In the genomic region with DNA sequence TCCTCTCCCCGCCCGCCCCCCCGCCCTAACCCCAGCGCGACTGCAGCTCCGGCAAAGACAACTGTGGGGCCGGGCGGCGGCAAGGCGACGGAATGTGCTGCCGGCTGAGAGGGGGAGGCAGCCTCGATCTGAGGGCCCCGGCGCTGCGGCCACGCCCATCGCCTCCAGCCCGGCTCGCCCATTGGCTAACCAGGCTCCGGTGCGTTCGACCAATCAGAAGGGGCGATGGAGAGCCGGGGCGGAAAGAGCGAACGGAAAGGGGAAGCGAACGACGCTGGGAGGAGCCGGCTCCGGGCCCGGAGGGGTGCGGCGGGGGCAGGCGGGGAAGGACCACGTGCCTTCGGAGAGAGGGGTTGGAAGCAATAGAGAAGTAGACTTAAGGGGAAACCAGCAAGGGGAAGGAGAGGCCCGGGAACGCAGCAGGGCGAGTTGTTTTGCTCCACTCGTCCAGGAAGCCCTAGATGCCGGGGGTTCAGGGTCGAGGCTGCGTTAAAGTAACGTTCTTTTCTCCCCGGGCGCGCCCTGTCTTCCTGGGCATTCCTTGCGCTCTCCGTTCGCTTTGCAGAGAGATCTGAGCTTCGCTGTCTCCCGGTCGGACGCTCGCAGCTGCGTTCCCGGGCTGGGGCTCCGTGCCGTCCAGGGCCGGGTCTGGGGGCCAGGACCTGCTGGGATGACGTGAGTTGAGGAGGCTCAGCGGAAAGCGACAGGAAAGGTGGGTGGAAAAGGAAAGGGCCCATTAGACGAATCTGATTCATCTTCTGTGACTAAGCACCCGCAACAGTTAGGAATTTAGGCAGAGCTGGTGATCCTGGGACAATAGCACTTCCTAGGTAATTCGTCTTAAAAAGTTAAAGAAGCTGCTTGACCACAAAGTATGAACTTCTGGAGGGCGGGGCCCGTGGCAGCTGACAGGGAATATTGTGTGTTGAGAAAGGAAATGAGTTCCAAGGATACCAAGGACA, we compare ENCODE assay signal across 1 cellular context.
TF ChIP-seq lines count a peak whose summit lies in the region.

A gene with protein sequence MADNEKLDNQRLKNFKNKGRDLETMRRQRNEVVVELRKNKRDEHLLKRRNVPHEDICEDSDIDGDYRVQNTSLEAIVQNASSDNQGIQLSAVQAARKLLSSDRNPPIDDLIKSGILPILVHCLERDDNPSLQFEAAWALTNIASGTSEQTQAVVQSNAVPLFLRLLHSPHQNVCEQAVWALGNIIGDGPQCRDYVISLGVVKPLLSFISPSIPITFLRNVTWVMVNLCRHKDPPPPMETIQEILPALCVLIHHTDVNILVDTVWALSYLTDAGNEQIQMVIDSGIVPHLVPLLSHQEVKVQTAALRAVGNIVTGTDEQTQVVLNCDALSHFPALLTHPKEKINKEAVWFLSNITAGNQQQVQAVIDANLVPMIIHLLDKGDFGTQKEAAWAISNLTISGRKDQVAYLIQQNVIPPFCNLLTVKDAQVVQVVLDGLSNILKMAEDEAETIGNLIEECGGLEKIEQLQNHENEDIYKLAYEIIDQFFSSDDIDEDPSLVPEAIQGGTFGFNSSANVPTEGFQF (minus strand): TSS at position 130 of the 962 bp plus-strand sequence. CDS start 289 bp downstream, outside the sequence.

TF ChIP-seq in SK-N-SH, 30 proteins besides CTCF, POLR2A, EP300 and RAD21 (continued from another document):
- peak; percentile 74 for TF ChIP-seq POLR2AphosphoS5 (IDR thresholded peaks at IDR 0.05; ENCODE audit: low read depth, low read length)
- TF ChIP-seq RCOR1 (IDR thresholded peaks at IDR 0.05; ENCODE audit: low read length) = no peak; the same call in 1 of the 2 replicates
- TF ChIP-seq, protein P1, sequence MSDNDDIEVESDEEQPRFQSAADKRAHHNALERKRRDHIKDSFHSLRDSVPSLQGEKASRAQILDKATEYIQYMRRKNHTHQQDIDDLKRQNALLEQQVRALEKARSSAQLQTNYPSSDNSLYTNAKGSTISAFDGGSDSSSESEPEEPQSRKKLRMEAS (IDR thresholded peaks at IDR 0.05; ENCODE audit: low read depth) = peak; percentile 99
- TF ChIP-seq, protein P2, sequence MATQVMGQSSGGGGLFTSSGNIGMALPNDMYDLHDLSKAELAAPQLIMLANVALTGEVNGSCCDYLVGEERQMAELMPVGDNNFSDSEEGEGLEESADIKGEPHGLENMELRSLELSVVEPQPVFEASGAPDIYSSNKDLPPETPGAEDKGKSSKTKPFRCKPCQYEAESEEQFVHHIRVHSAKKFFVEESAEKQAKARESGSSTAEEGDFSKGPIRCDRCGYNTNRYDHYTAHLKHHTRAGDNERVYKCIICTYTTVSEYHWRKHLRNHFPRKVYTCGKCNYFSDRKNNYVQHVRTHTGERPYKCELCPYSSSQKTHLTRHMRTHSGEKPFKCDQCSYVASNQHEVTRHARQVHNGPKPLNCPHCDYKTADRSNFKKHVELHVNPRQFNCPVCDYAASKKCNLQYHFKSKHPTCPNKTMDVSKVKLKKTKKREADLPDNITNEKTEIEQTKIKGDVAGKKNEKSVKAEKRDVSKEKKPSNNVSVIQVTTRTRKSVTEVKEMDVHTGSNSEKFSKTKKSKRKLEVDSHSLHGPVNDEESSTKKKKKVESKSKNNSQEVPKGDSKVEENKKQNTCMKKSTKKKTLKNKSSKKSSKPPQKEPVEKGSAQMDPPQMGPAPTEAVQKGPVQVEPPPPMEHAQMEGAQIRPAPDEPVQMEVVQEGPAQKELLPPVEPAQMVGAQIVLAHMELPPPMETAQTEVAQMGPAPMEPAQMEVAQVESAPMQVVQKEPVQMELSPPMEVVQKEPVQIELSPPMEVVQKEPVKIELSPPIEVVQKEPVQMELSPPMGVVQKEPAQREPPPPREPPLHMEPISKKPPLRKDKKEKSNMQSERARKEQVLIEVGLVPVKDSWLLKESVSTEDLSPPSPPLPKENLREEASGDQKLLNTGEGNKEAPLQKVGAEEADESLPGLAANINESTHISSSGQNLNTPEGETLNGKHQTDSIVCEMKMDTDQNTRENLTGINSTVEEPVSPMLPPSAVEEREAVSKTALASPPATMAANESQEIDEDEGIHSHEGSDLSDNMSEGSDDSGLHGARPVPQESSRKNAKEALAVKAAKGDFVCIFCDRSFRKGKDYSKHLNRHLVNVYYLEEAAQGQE (IDR thresholded peaks at IDR 0.05; ENCODE audit: low read depth, low read length) = no peak; the same call in 1 of the 2 replicates
- peak; percentile 43; the same call in 1 of the 2 replicates for TF ChIP-seq JUND (IDR thresholded peaks at IDR 0.05)
- TF ChIP-seq, protein P3, sequence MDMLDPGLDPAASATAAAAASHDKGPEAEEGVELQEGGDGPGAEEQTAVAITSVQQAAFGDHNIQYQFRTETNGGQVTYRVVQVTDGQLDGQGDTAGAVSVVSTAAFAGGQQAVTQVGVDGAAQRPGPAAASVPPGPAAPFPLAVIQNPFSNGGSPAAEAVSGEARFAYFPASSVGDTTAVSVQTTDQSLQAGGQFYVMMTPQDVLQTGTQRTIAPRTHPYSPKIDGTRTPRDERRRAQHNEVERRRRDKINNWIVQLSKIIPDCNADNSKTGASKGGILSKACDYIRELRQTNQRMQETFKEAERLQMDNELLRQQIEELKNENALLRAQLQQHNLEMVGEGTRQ (IDR thresholded peaks at IDR 0.05; ENCODE audit: borderline replicate concordance, low read depth, low read length) = 0 out of 2 replicates have a peak, but pooled peaks have one; percentile 30
- TF ChIP-seq, protein P4, sequence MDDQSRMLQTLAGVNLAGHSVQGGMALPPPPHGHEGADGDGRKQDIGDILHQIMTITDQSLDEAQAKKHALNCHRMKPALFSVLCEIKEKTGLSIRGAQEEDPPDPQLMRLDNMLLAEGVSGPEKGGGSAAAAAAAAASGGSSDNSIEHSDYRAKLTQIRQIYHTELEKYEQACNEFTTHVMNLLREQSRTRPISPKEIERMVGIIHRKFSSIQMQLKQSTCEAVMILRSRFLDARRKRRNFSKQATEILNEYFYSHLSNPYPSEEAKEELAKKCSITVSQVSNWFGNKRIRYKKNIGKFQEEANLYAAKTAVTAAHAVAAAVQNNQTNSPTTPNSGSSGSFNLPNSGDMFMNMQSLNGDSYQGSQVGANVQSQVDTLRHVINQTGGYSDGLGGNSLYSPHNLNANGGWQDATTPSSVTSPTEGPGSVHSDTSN (IDR thresholded peaks at IDR 0.05) = peak; percentile 45
- no peak for TF ChIP-seq FOXJ3 (CRISPR knock-in tag; IDR thresholded peaks at IDR 0.05)
- peak; percentile 86 for TF ChIP-seq FOSL2 (IDR thresholded peaks at IDR 0.05; ENCODE audit: borderline replicate concordance, low read depth)
- peak; percentile 66; the same call in 1 of the 2 replicates for TF ChIP-seq GABPA (IDR thresholded peaks at IDR 0.05; ENCODE audit: low read depth)
- TF ChIP-seq CHD2 (IDR thresholded peaks at IDR 0.05; ENCODE audit: low read length, partially characterized antibody) = peak; percentile 69
- peak; percentile 75; the same call in 1 of the 2 replicates for TF ChIP-seq ELF1 (IDR thresholded peaks at IDR 0.05)
